Comparison of ENCODE assay signal across 11 cellular contexts in genomic region chr10:29947701-29948060, GRCh38.
DNase-seq lines count a peak whose midpoint lies in the region; ATAC-seq, FAIRE-seq and TF ChIP-seq lines count a peak whose summit lies in the region.
"Had no signal": no experiment of that assay in that cellular context is flagged by ENCODE, and none has a peak within 500 bp of the region (broad histone marks: within the 10 kb centered on the region; RNA-seq: fewer than 3 reads in every experiment).

No MANE protein-coding gene starts in this region.

- no peaks in the 10 kb centered on the region for H3K9me3 ChIP-seq in sigmoid colon

- H3K36me3 ChIP-seq in sigmoid colon: no peaks in the 10 kb centered on the region

- H3K4me1 ChIP-seq in sigmoid colon: peaks cover 0 to 35% (median 26%) of the 10 kb centered on the region in 4 donors

- H3K9me3 Mint-ChIP-seq in MCF 10A (ENCODE audit: unreplicated experiment): peaks cover 7% of the 10 kb centered on the region
- H3K9me3 Mint-ChIP-seq in stimulated activated memory B cell treated with anti-CD40 and anti-IgM and Interleukin-4, amounts not matched to agents 10 μg/mL and 1 μg/mL and 100 μg/mL, for 72 hours: no peaks in the 10 kb centered on the region

- TF ChIP-seq CTCF in AG10803 (conservative IDR thresholded peaks at IDR 0.05; ENCODE audit: low read length): 0 out of 2 replicates have a peak, but pooled peaks have one; percentile 1
- TF ChIP-seq CTCF in MCF 10A (IDR thresholded peaks at IDR 0.05; ENCODE audit: unreplicated experiment): no peak
- peak in 1 of 4 experiments; percentile 31 for TF ChIP-seq CTCF in sigmoid colon (IDR thresholded peaks at IDR 0.05)

- intact Hi-C loops in MCF 10A (cut with micrococcal nuclease): loop anchor here (1.0 to 5.0 kb wide), 3 partner anchors 51 to 210 kb away; no protein-coding TSS in a partner anchor
- intact Hi-C loops in left ventricle myocardium superior (cut with micrococcal nuclease): no loop called here
- intact Hi-C loops in sigmoid colon (cut with DNase I): loop anchor here (5.0 kb wide), 1 partner anchor 75 kb away; no protein-coding TSS in a partner anchor

- CTCF ChIA-PET in MCF 10A (lab: Yijun Ruan, JAX): interaction anchor here (0.6 to 2.9 kb wide), 11 partner anchors 22 to 333 kb away, joined by 3 to 21 read pairs (median 4); no protein-coding TSS in a partner anchor

- H3K4me3 Mint-ChIP-seq in MCF 10A (ENCODE audit: unreplicated experiment): peak overlapping the region; percentile 61
- no peak overlapping the region for H3K4me3 Mint-ChIP-seq in stimulated activated memory B cell treated with anti-CD40 and anti-IgM and Interleukin-4, amounts not matched to agents 10 μg/mL and 1 μg/mL and 100 μg/mL, for 72 hours
- H3K4me3 Mint-ChIP-seq: memory B cell had no signal

- peak overlapping the region; percentile 72 to 84 (median 78) for H3K27ac ChIP-seq in sigmoid colon

- no TSS peak for BruUV-seq in MCF 10A (replicated peaks; lab: Mats Ljungman, UMichigan)

- TF ChIP-seq POLR2A in sigmoid colon (IDR thresholded peaks at IDR 0.05) (no peak), GM12892 (IDR thresholded peaks at IDR 0.05; ENCODE audit: low read depth, low read length) (no peak)

- POLR2A ChIA-PET in MCF 10A (lab: Yijun Ruan, JAX): interaction anchor here (0.6 to 6.5 kb wide), 20 partner anchors 9 to 320 kb away, joined by 3 to 52 read pairs (median 4); partner anchors contain the start of gene SVIL

- no peak overlapping the region for H3K4me3 ChIP-seq in AG10803 (ENCODE audit: low read length)
- H3K4me3 ChIP-seq in sigmoid colon: no peak overlapping the region

- H3K27ac Mint-ChIP-seq in MCF 10A (ENCODE audit: low read depth, unreplicated experiment): peak overlapping the region; percentile 99
- H3K27ac Mint-ChIP-seq in stimulated activated memory B cell treated with anti-CD40 and anti-IgM and Interleukin-4, amounts not matched to agents 10 μg/mL and 1 μg/mL and 100 μg/mL, for 72 hours: no peak overlapping the region
- H3K27ac Mint-ChIP-seq: memory B cell, progenitor cell of endocrine pancreas had no signal

- peaks cover 81% of the 10 kb centered on the region for H3K4me1 Mint-ChIP-seq in MCF 10A (ENCODE audit: insufficient read depth, unreplicated experiment)
- no peaks in the 10 kb centered on the region for H3K4me1 Mint-ChIP-seq in stimulated activated memory B cell treated with anti-CD40 and anti-IgM and Interleukin-4, amounts not matched to agents 10 μg/mL and 1 μg/mL and 100 μg/mL, for 72 hours
- H3K4me1 Mint-ChIP-seq: memory B cell had no signal

- ATAC-seq in left ventricle myocardium superior (peak; percentile 68), GM21423 (IDR thresholded peaks at IDR 0.05; ENCODE audit: unreplicated experiment) (no peak)
- no peak for ATAC-seq in stimulated activated memory B cell treated with anti-CD40 and anti-IgM and Interleukin-4, amounts not matched to agents 10 μg/mL and 1 μg/mL and 100 μg/mL, for 72 hours

- no peak for FAIRE-seq in GM12892 (lab: Jason Lieb, UNC)

- peaks cover 4% of the 10 kb centered on the region for H3K36me3 Mint-ChIP-seq in MCF 10A (ENCODE audit: insufficient read depth, unreplicated experiment)
- no peaks in the 10 kb centered on the region for H3K36me3 Mint-ChIP-seq in stimulated activated memory B cell treated with anti-CD40 and anti-IgM and Interleukin-4, amounts not matched to agents 10 μg/mL and 1 μg/mL and 100 μg/mL, for 72 hours
- H3K36me3 Mint-ChIP-seq: memory B cell had no signal

- peak in 1 of 4 donors; percentile 9 for TF ChIP-seq EP300 in sigmoid colon (IDR thresholded peaks at IDR 0.05)

- no peaks in the 10 kb centered on the region for H3K27me3 Mint-ChIP-seq in MCF 10A (ENCODE audit: insufficient read depth, unreplicated experiment)
- no peaks in the 10 kb centered on the region for H3K27me3 Mint-ChIP-seq in stimulated activated memory B cell treated with anti-CD40 and anti-IgM and Interleukin-4, amounts not matched to agents 10 μg/mL and 1 μg/mL and 100 μg/mL, for 72 hours

- H3K27me3 ChIP-seq in sigmoid colon: no peaks in the 10 kb centered on the region

- DNase-seq in AG10803 (ENCODE audit: low read depth): no peak
- DNase-seq in MCF 10A (ENCODE audit: unreplicated experiment): peak; percentile 81
- DNase-seq in left ventricle myocardium superior: no peak
- no peak for DNase-seq in sigmoid colon
- DNase-seq in GM12892 (ENCODE audit: insufficient read length): no peak
- no peak for DNase-seq in epidermal melanocyte (ENCODE audit: insufficient read length, low spot score)
- DNase-seq: activated CD8-positive, alpha-beta memory T cell treated with anti-CD3 and anti-CD28 coated beads, Interleukin-2, amount 50 U/mL, for 4 hours had no signal

- WGBS in sigmoid colon, 2 donors: 87 to 94% methylated on average over 2 of the region's 2 CpGs
